Comparison of ENCODE assay signal across 28 cellular contexts in genomic region chr6:3499603-3500002, GRCh38.
"Had no signal": no experiment of that assay in that cellular context is flagged by ENCODE, and none has a peak within 500 bp of the region (broad histone marks: within the 10 kb centered on the region; RNA-seq: fewer than 3 reads in every experiment).

No MANE protein-coding gene starts in this region.

- H3K9me3 Mint-ChIP-seq: activated CD4-positive, alpha-beta memory T cell treated with anti-CD3 and anti-CD28 coated beads, Interleukin-2, amount 10 ng/mL, durations not matched to agents 7 days and 5 days; activated CD4-positive, alpha-beta T cell treated with anti-CD3 and anti-CD28 coated beads, Interleukin-2, amount 10 ng/mL, durations not matched to agents 7 days and 5 days; activated naive CD4-positive, alpha-beta T cell treated with anti-CD3 and anti-CD28 coated beads, Interleukin-2, amount 10 ng/mL, durations not matched to agents 7 days and 5 days; activated T-cell treated with anti-CD3 and anti-CD28 coated beads, Interleukin-2, amount 50 U/mL, for 24 hours; immature natural killer cell; mesothelial cell of epicardium; nephron progenitor cell; stimulated activated naive CD8-positive, alpha-beta T cell treated with anti-CD3 and anti-CD28 coated beads, Interleukin-15, Interleukin-2, amounts not matched to agents 100 ng/mL and 50 ng/mL, for 24 hours; type B pancreatic cell had no signal

- H3K27me3 ChIP-seq: ovary had no signal

- DNase-seq: activated CD4-positive, alpha-beta memory T cell treated with anti-CD3 and anti-CD28 coated beads, Interleukin-2, amount 10 ng/mL, durations not matched to agents 7 days and 5 days; activated CD4-positive, alpha-beta T cell treated with anti-CD3 and anti-CD28 coated beads for 1 hour; activated CD4-positive, alpha-beta T cell treated with anti-CD3 and anti-CD28 coated beads, Interleukin-2, amount 10 ng/mL, durations not matched to agents 7 days and 5 days; activated CD8-positive, alpha-beta memory T cell treated with anti-CD3 and anti-CD28 coated beads, Interleukin-2, amount 50 U/mL, for 48 hours; activated gamma-delta T cell; activated naive CD4-positive, alpha-beta T cell treated with anti-CD3 and anti-CD28 coated beads, Interleukin-2, amount 10 ng/mL, durations not matched to agents 7 days and 5 days; activated T-cell treated with anti-CD3 and anti-CD28 coated beads, Interleukin-2, amount 50 U/mL, for 24 hours; amniotic stem cell; central memory CD4-positive, alpha-beta T cell; heart left ventricle; hypothalamus; immature natural killer cell; kidney; left colon; naive B cell; nephron progenitor cell; ovary; retina; stimulated activated CD4-positive, alpha-beta T cell treated with anti-CD3 and anti-CD28 coated beads, Interleukin-12 subunit alpha, Interleukin-12 subunit beta, amount 100 ng/mL, for 4 hours; stimulated activated CD4-positive, alpha-beta T cell treated with anti-CD3 and anti-CD28 coated beads, Interleukin-4, amount 100 ng/mL, for 1 hour had no signal

- H3K4me3 ChIP-seq: heart left ventricle, ovary, skin epidermis, thoracic aorta had no signal

- ATAC-seq: heart left ventricle, left colon, WTC11 had no signal

- H3K27ac ChIP-seq: heart left ventricle, neutrophil, ovary, thoracic aorta had no signal

- H3K4me3 Mint-ChIP-seq: activated CD4-positive, alpha-beta memory T cell treated with anti-CD3 and anti-CD28 coated beads, Interleukin-2, amount 10 ng/mL, durations not matched to agents 7 days and 5 days; activated CD4-positive, alpha-beta T cell treated with anti-CD3 and anti-CD28 coated beads, Interleukin-2, amount 10 ng/mL, durations not matched to agents 7 days and 5 days; activated naive CD4-positive, alpha-beta T cell treated with anti-CD3 and anti-CD28 coated beads, Interleukin-2, amount 10 ng/mL, durations not matched to agents 7 days and 5 days; activated T-cell treated with anti-CD3 and anti-CD28 coated beads, Interleukin-2, amount 50 U/mL, for 24 hours; immature natural killer cell; mesothelial cell of epicardium; naive B cell; nephron progenitor cell; stimulated activated naive CD8-positive, alpha-beta T cell treated with anti-CD3 and anti-CD28 coated beads, Interleukin-15, Interleukin-2, amounts not matched to agents 100 ng/mL and 50 ng/mL, for 24 hours; WTC11 had no signal

- H3K9me3 ChIP-seq: heart left ventricle, neutrophil, ovary, thoracic aorta had no signal

- H3K36me3 ChIP-seq: heart left ventricle, neutrophil, ovary, thoracic aorta had no signal

- H3K36me3 Mint-ChIP-seq: activated naive CD4-positive, alpha-beta T cell treated with anti-CD3 and anti-CD28 coated beads, Interleukin-2, amount 10 ng/mL, durations not matched to agents 7 days and 5 days; immature natural killer cell; mesothelial cell of epicardium; naive B cell; type B pancreatic cell; WTC11 had no signal

- H3K27ac Mint-ChIP-seq: activated CD4-positive, alpha-beta memory T cell treated with anti-CD3 and anti-CD28 coated beads, Interleukin-2, amount 10 ng/mL, durations not matched to agents 7 days and 5 days; activated CD4-positive, alpha-beta T cell treated with anti-CD3 and anti-CD28 coated beads, Interleukin-2, amount 10 ng/mL, durations not matched to agents 7 days and 5 days; activated naive CD4-positive, alpha-beta T cell treated with anti-CD3 and anti-CD28 coated beads, Interleukin-2, amount 10 ng/mL, durations not matched to agents 7 days and 5 days; activated T-cell treated with anti-CD3 and anti-CD28 coated beads, Interleukin-2, amount 50 U/mL, for 24 hours; immature natural killer cell; nephron progenitor cell; progenitor cell of endocrine pancreas; stimulated activated naive CD8-positive, alpha-beta T cell treated with anti-CD3 and anti-CD28 coated beads, Interleukin-15, Interleukin-2, amounts not matched to agents 100 ng/mL and 50 ng/mL, for 24 hours; WTC11 had no signal

- H3K4me1 Mint-ChIP-seq: activated CD4-positive, alpha-beta memory T cell treated with anti-CD3 and anti-CD28 coated beads, Interleukin-2, amount 10 ng/mL, durations not matched to agents 7 days and 5 days; activated CD4-positive, alpha-beta T cell treated with anti-CD3 and anti-CD28 coated beads, Interleukin-2, amount 10 ng/mL, durations not matched to agents 7 days and 5 days; activated naive CD4-positive, alpha-beta T cell treated with anti-CD3 and anti-CD28 coated beads, Interleukin-2, amount 10 ng/mL, durations not matched to agents 7 days and 5 days; immature natural killer cell; naive B cell had no signal

- H3K27me3 Mint-ChIP-seq: progenitor cell of endocrine pancreas, type B pancreatic cell had no signal
